In genomic region chr9:37080165-37080627, GRCh38 we compare ENCODE assay signal across 8 cellular contexts. TPM values are rescaled to one million over a fixed set of nuclear protein-coding genes. Genes with fewer than 3 reads are reported as not detected.
DNase-seq lines count a peak whose midpoint lies in the region; ATAC-seq and TF ChIP-seq lines count a peak whose summit lies in the region.
"Not testable (repeated sequence)": the region's sequence is repeated elsewhere in the genome, so short reads cannot be mapped to it uniquely, and the experiment has no call there.

No MANE protein-coding gene starts in this region.

- peaks cover 23 to 47% of the 10 kb centered on the region in 2 donors for H3K4me1 ChIP-seq in adrenal gland (replicated peaks in 1 of 2)
- not testable (repeated sequence) for H3K4me1 ChIP-seq in mesodermal cell (ENCODE audit: control insufficient read depth, insufficient read depth, low read length, poor library complexity, severe bottlenecking)

- intact Hi-C loops in CD14-positive monocyte (cut with micrococcal nuclease); adrenal gland (cut with DNase I): not testable (repeated sequence)

- 1 to 2% (median 1%) methylated on average over 12 to 32 of the region's 32 CpGs for WGBS in adrenal gland, 4 donors
- WGBS in mesodermal cell (ENCODE audit: insufficient coverage in 2 of 2), 2 experiments: 0% methylated on average over 24 to 28 of the region's 32 CpGs

- H3K4me1 Mint-ChIP-seq in CD14-positive monocyte: peaks cover 29% of the 10 kb centered on the region

- H3K27ac Mint-ChIP-seq in CD14-positive monocyte: peak overlapping the region; percentile 92 to 98 (median 95)

- DNase-seq in CD14-positive monocyte (ENCODE audit: low spot score) (peak; percentile 55), RKO (ENCODE audit: low spot score) (peak; percentile 45), adrenal gland (peak in 6 of 7 donors; percentile 46 to 72 (median 60)), fibroblast of pulmonary artery (ENCODE audit: low read depth) (peak; percentile 23)
- DNase-seq in stimulated activated CD4-positive, alpha-beta T cell treated with anti-CD3 and anti-CD28 coated beads, Interleukin-4, amount 100 ng/mL, for 24 hours: peak; percentile 27

- H3K36me3 Mint-ChIP-seq in CD14-positive monocyte: not testable (repeated sequence)

- not testable (repeated sequence) for H3K27me3 ChIP-seq in adrenal gland

- H3K4me3 Mint-ChIP-seq in CD14-positive monocyte: peak overlapping the region; percentile 95 to 99

- not testable (repeated sequence) for TF ChIP-seq CTCF in CD14-positive monocyte (IDR thresholded peaks at IDR 0.05); adrenal gland (IDR thresholded peaks at IDR 0.05); fibroblast of pulmonary artery (IDR thresholded peaks at IDR 0.05; ENCODE audit: low read length, missing control alignments)

- H3K4me3 ChIP-seq in adrenal gland (peak overlapping the region; percentile 58 to 92 (median 84)), fibroblast of pulmonary artery (replicated peaks; ENCODE audit: low read depth, low read length) (peak overlapping the region; percentile 89), mesodermal cell (ENCODE audit: extremely low read depth, insufficient read depth, low read length, poor library complexity, severe bottlenecking) (peak overlapping the region; percentile 86)

- not testable (repeated sequence) for TF ChIP-seq POLR2A in adrenal gland (IDR thresholded peaks at IDR 0.05)

- H3K36me3 ChIP-seq in adrenal gland (replicated peaks in 1 of 2); mesodermal cell (ENCODE audit: control insufficient read depth, insufficient read depth, low read length): not testable (repeated sequence)

- ATAC-seq in GM21515 (IDR thresholded peaks at IDR 0.05; ENCODE audit: unreplicated experiment) (peak; percentile 18), HG03342 (IDR thresholded peaks at IDR 0.05; ENCODE audit: unreplicated experiment) (peak; percentile 10)

- peak overlapping the region; percentile 78 to 95 (median 93) for H3K27ac ChIP-seq in adrenal gland
- H3K27ac ChIP-seq in mesodermal cell (ENCODE audit: low read depth, low read length, severe bottlenecking): peak overlapping the region; percentile 72

- H3K9me3 ChIP-seq in adrenal gland (replicated peaks in 1 of 3); mesodermal cell (ENCODE audit: control insufficient read depth, low read length): not testable (repeated sequence)

- not testable (repeated sequence) for H3K9me3 Mint-ChIP-seq in CD14-positive monocyte

- peaks cover 3 to 18% (median 12%) of the 10 kb centered on the region in 3 donors for H3K27me3 Mint-ChIP-seq in CD14-positive monocyte (ENCODE audit: low read depth in 3 of 3)

RNA-seq across cellular contexts. Expression of gene ZCCHC7, which starts 40.2 kb away (rescaled TPM):
- polyA plus RNA-seq in CD14-positive monocyte (10 to 100 TPM; 12.5 to 12.9 TPM), adrenal gland (10 to 100 TPM; 12.4 to 21.3 (median 19.4) TPM)
- 10 to 100 TPM in 7 of 8 donors, 1 to 10 TPM in 1; 6.0 to 20.8 (median 16.6) TPM for total RNA-seq in adrenal gland
- 23.7 TPM for polyA plus RNA-seq in mesodermal cell (2013, experiment 1 of 2)
- 26.5 TPM for polyA plus RNA-seq in mesodermal cell (2013, experiment 2 of 2)

RNA-seq across cellular contexts. Expression of gene PAX5, which starts 46.1 kb away (rescaled TPM):
- polyA plus RNA-seq in CD14-positive monocyte: under 1 TPM in 1 of 2 donors, not detected in 1; 0.03 TPM
- under 1 TPM in 3 of 8 donors, not detected in 5; 0.10 to 0.22 (median 0.19) TPM for total RNA-seq in adrenal gland
- polyA plus RNA-seq in adrenal gland: under 1 TPM in 2 of 3 donors, not detected in 1; under 0.01 to 0.07 TPM
- 0.33 TPM for polyA plus RNA-seq in mesodermal cell (2013, experiment 1 of 2)
- 0.20 TPM for polyA plus RNA-seq in mesodermal cell (2013, experiment 2 of 2)

Comparison
In these comparisons a context has a peak if more than half of its experiments do, and no peak if none do; other contexts are left out.
1. Peak in every context shown above with its lines: DNase-seq, ATAC-seq, H3K4me3 ChIP-seq and H3K27ac ChIP-seq.